ENCODE assay signal across 10 cellular contexts in the genomic region with DNA sequence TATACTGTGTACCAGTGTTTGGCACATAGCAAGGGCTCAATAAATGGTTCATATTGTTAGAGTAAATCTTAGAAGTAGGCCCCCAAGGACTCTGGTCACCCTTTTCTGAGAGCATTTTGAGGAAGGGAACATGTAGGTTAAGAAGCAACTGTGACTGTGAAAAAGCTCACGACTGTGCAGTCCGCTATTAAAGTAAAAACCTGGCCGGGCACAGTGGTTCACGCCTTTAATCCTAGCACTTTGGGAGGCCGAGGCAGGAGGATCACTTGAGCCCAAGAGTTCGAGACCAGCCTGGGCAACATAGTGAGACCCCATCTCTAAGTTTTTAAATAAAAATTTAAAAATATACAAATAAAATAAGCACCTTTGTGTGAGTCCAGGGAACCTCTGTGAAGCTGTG.
"Had no signal": no experiment of that assay in that cellular context is flagged by ENCODE, and none has a peak within 500 bp of the region (broad histone marks: within the 10 kb centered on the region; RNA-seq: fewer than 3 reads in every experiment).

No MANE protein-coding gene starts in this region.

- H3K27ac Mint-ChIP-seq: GM23338, H9, HFFc6 had no signal

- H3K4me3 ChIP-seq: GM23338 had no signal

- ATAC-seq: GM23338 had no signal

- H3K4me2 ChIP-seq: GM23338, KMS-11 had no signal

- H2AFZ ChIP-seq: GM23338 had no signal

- H3K27ac ChIP-seq: HL-60, KMS-11 had no signal

- DNase-seq: H9, HCEC 1CT, HFFc6, IMR-90, KBM-7 had no signal

- FAIRE-seq: H1, H54 had no signal

- H3K4me3 Mint-ChIP-seq: GM23338, H9, HFFc6 had no signal

- H3K9ac ChIP-seq: KMS-11 had no signal
